ENCODE assay signal across 1 cellular context in the genomic region with DNA sequence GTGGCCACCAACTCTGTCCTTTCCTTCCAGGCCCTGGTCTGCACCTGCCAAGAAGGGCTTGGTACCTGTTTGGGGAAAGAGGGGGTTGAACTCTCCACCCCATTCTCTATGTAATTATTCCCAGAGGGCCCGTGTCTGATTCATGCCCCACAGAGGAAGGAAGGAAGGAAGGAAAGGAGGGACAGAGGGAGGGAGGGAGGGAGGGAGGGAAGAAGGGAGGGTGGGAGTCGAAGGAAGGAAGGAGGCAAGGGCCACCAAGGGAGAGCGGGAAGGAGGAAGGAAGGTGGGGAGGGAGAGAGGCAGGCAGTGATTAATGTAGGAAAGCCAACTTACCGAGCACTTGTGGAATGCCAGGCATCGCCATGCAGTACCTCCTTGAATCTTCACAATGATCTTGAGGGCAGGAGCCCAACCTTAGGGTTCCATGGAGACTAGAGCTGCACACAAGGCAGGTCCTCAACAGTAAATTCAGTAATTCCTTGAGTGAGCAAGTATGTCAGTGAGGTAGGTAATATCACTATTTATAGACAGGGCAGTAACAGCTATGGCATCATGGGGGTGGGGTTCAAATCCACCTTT.
TF ChIP-seq lines count a peak whose summit lies in the region.

No MANE protein-coding gene starts in this region.

TF ChIP-seq in HCT116, 20 proteins besides CTCF, POLR2A, EP300 and RAD21 (continued from another document):
- TF ChIP-seq, protein P1, sequence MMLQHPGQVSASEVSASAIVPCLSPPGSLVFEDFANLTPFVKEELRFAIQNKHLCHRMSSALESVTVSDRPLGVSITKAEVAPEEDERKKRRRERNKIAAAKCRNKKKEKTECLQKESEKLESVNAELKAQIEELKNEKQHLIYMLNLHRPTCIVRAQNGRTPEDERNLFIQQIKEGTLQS (IDR thresholded peaks at IDR 0.05) = no peak
- TF ChIP-seq, protein P2, sequence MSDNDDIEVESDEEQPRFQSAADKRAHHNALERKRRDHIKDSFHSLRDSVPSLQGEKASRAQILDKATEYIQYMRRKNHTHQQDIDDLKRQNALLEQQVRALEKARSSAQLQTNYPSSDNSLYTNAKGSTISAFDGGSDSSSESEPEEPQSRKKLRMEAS (IDR thresholded peaks at IDR 0.05) = no peak
- TF ChIP-seq ELF1 (IDR thresholded peaks at IDR 0.05; ENCODE audit: borderline replicate concordance, low read depth) (no peak), EZH2 (IDR thresholded peaks at IDR 0.05) (no peak), TCF7L2 (IDR thresholded peaks at IDR 0.05; ENCODE audit: borderline replicate concordance, extremely low read depth, insufficient read depth, insufficient read length) (no peak)
